7 cellular contexts compared by ENCODE assay signal in the genomic region with DNA sequence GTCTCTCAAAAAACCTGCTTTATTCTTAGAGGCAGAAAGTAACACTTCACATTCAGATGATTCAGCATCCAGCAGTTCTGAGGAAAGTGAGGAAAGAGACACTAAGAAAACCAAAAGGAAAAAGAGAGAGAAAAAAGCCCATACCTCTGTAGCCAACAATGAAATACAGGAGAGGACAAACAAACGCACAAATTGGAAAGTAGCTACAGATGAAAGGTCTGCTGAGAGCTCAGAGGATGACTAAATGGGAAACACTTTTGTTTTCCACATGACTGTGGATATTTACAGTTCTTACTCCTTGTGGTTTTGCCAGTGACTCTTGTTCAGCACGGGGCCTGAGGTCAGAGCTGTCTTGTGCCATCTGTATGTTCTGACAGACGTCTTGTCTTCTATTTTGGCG. TPM values are rescaled to one million over a fixed set of nuclear protein-coding genes. Genes with fewer than 3 reads are reported as not detected.
DNase-seq lines count a peak whose midpoint lies in the region; ATAC-seq and TF ChIP-seq lines count a peak whose summit lies in the region.

No MANE protein-coding gene starts in this region.

- no peak overlapping the region for H3K4ac ChIP-seq in IMR-90 (ENCODE audit: low read depth, low read length)

- POLR2A ChIA-PET in IMR-90 (lab: Charles Lee; ENCODE audit: unreplicated experiment) = interaction anchor here (0.6 kb wide), 1 partner anchor 8 kb away, joined by 3 read pairs; no protein-coding TSS in a partner anchor

- peaks cover 22% of the 10 kb centered on the region for H3K36me3 ChIP-seq in IMR-90 (ENCODE audit: control insufficient read depth, insufficient read depth, low read length)

- H3K27me3 Mint-ChIP-seq in activated naive CD8-positive, alpha-beta T cell treated with anti-CD3 and anti-CD28 coated beads for 36 hours = peaks cover 4% of the 10 kb centered on the region
- H3K27me3 Mint-ChIP-seq in nephron progenitor cell (ENCODE audit: low read depth, poor library complexity) = no peaks in the 10 kb centered on the region

- H2BK120ac ChIP-seq in IMR-90 (ENCODE audit: low read depth, low read length) = no peak overlapping the region

- no peak overlapping the region for H2AFZ ChIP-seq in IMR-90 (replicated peaks; ENCODE audit: low read length, poor library complexity)

- H3K27me3 ChIP-seq in IMR-90 (ENCODE audit: control insufficient read depth, insufficient read depth, low read length) (no peaks in the 10 kb centered on the region), dorsolateral prefrontal cortex (no peaks in the 10 kb centered on the region)

- H2BK15ac ChIP-seq in IMR-90 (ENCODE audit: low read depth, low read length) = no peak overlapping the region

- H2AK9ac ChIP-seq in IMR-90 (replicated peaks; ENCODE audit: low read depth, low read length, poor library complexity) = no peak overlapping the region

- H2BK20ac ChIP-seq in IMR-90 (ENCODE audit: low read depth, low read length) = no peak overlapping the region

- H4K20me1 ChIP-seq in IMR-90 (ENCODE audit: insufficient read depth, low read length) = 0 out of 2 replicates have a peak, but pooled peaks cover 6% of the 10 kb centered on the region

- H3K14ac ChIP-seq in IMR-90 (replicated peaks; ENCODE audit: low read depth, low read length) = no peak overlapping the region

- peaks cover 61% of the 10 kb centered on the region for H3K36me3 Mint-ChIP-seq in activated naive CD8-positive, alpha-beta T cell treated with anti-CD3 and anti-CD28 coated beads for 36 hours
- H3K36me3 Mint-ChIP-seq in nephron progenitor cell (ENCODE audit: low read depth) = peaks cover 68% of the 10 kb centered on the region

- peaks cover 1% of the 10 kb centered on the region for H3K9me3 Mint-ChIP-seq in activated naive CD8-positive, alpha-beta T cell treated with anti-CD3 and anti-CD28 coated beads for 36 hours
- H3K9me3 Mint-ChIP-seq in nephron progenitor cell = no peaks in the 10 kb centered on the region

- WGBS in IMR-90 (ENCODE audit: extremely low coverage in 2 of 2, insufficient read length in 1 of 2), 2 experiments = no CpG with 5 or more reads among the region's 4 CpGs

- H3K27ac Mint-ChIP-seq in activated naive CD8-positive, alpha-beta T cell treated with anti-CD3 and anti-CD28 coated beads for 36 hours = peak overlapping the region; percentile 60
- peak overlapping the region; percentile 70 for H3K27ac Mint-ChIP-seq in nephron progenitor cell

- TF ChIP-seq POLR2A in IMR-90 (IDR thresholded peaks at IDR 0.05; ENCODE audit: low read depth, low read length) = no peak

- no peak overlapping the region; a peak in 1 of 4 replicates for H4K8ac ChIP-seq in IMR-90 (ENCODE audit: low read depth in 2 of 2, low read length in 2 of 2)

- peaks cover 3% of the 10 kb centered on the region for H3K9me1 ChIP-seq in IMR-90 (ENCODE audit: insufficient read depth, low read length)

- no peak overlapping the region for H3K23ac ChIP-seq in IMR-90 (ENCODE audit: low read depth, low read length)

- H4K5ac ChIP-seq in IMR-90 (ENCODE audit: low read depth, low read length) = no peak overlapping the region; the same call in 1 of the 2 replicates

- peak overlapping the region; percentile 60 for H2BK5ac ChIP-seq in IMR-90 (ENCODE audit: low read depth, low read length, poor library complexity, severe bottlenecking)

- H3K4me1 Mint-ChIP-seq in activated naive CD8-positive, alpha-beta T cell treated with anti-CD3 and anti-CD28 coated beads for 36 hours = peaks cover 36% of the 10 kb centered on the region
- H3K4me1 Mint-ChIP-seq in nephron progenitor cell = peaks cover 29% of the 10 kb centered on the region

- peaks cover 33 to 45% of the 10 kb centered on the region in 2 experiments for H3K79me1 ChIP-seq in IMR-90 (ENCODE audit: low read depth in 1 of 2, low read length in 2 of 2)

- H3K4me2 ChIP-seq in IMR-90 (ENCODE audit: low read depth, low read length) = peak overlapping the region; percentile 46; the same call in 1 of the 2 replicates

- H3K18ac ChIP-seq in IMR-90 (ENCODE audit: low read depth, low read length) = no peak overlapping the region

- in situ Hi-C loops in IMR-90 (cut with MboI; ENCODE audit: low sequenced_read_pairs) = no loop called here

- H3K4me3 Mint-ChIP-seq in activated naive CD8-positive, alpha-beta T cell treated with anti-CD3 and anti-CD28 coated beads for 36 hours = no peak overlapping the region
- no peak overlapping the region for H3K4me3 Mint-ChIP-seq in nephron progenitor cell

- H3K9me3 ChIP-seq in IMR-90 (ENCODE audit: control insufficient read depth, insufficient read depth, low read length) = no peaks in the 10 kb centered on the region

- no peak for TF ChIP-seq CTCF in IMR-90 (conservative IDR thresholded peaks at IDR 0.05; ENCODE audit: low read depth, low read length)
- no peak for TF ChIP-seq CTCF in nephron progenitor cell (IDR thresholded peaks at IDR 0.05)
- TF ChIP-seq CTCF in dorsolateral prefrontal cortex (IDR thresholded peaks at IDR 0.05 in 54 of 56, conservative IDR thresholded peaks at IDR 0.05 in 2 of 56; ENCODE audit: low read depth in 1 of 56, partially characterized antibody in 56 of 56) = no peak

- CTCF ChIA-PET in IMR-90 (lab: Yijun Ruan, JAX) = interaction anchor here (0.5 to 0.6 kb wide), 2 partner anchors 15 to 137 kb away, joined by 3 read pairs; no protein-coding TSS in a partner anchor

- dilution Hi-C loops in IMR-90 (cut with HindIII; ENCODE audit: low sequenced_read_pairs, unreplicated experiment) = no loop called here

- intact Hi-C loops in IMR-90 (cut with micrococcal nuclease) = loop anchor here (5.0 kb wide), 1 partner anchor 150 kb away; no protein-coding TSS in a partner anchor
- intact Hi-C loops in dorsolateral prefrontal cortex (cut with DNase I) = loop anchor here in 1 of 2 donors (10.0 kb wide), 1 partner anchor 108 kb away; no protein-coding TSS in a partner anchor

- BruUV-seq in IMR-90 (replicated peaks; lab: Mats Ljungman, UMichigan) = no TSS peak

- H3K27ac ChIP-seq in IMR-90 (ENCODE audit: insufficient read depth, low read length) (no peak overlapping the region), dorsolateral prefrontal cortex (no peak overlapping the region)

- DNase-seq in Daoy (ENCODE audit: low read depth) = peak; percentile 27
- peak; percentile 76 for DNase-seq in IMR-90
- DNase-seq in activated naive CD8-positive, alpha-beta T cell treated with anti-CD3 and anti-CD28 coated beads for 36 hours = peak; percentile 4
- DNase-seq in nephron progenitor cell = no peak
- no peak for DNase-seq in iPS-NIHi11 (ENCODE audit: low spot score)
- no peak for DNase-seq in dorsolateral prefrontal cortex
- no peak for DNase-seq in NCI-H1048 (lab: John Stamatoyannopoulos, UW)

- no peak for TF ChIP-seq RAD21 in IMR-90 (IDR thresholded peaks at IDR 0.05; ENCODE audit: low read length)

- H4K91ac ChIP-seq in IMR-90 (ENCODE audit: insufficient read depth, low read depth, low read length) = no peak overlapping the region

- peaks cover under 1% of the 10 kb centered on the region; the same call in 1 of the 2 replicates for H3K4me1 ChIP-seq in IMR-90 (ENCODE audit: control insufficient read depth, insufficient read depth, low read length)

- peak; percentile 28; the same call in 1 of the 2 replicates for ATAC-seq in IMR-90 (ENCODE audit: low read depth)

- no peak overlapping the region for H3K56ac ChIP-seq in IMR-90 (ENCODE audit: extremely low read depth, insufficient read depth, low read length)

- no peak overlapping the region for H3K9ac ChIP-seq in IMR-90 (ENCODE audit: low read depth, low read length)

- H3K4me3 ChIP-seq in IMR-90 (ENCODE audit: insufficient read depth, low read depth, low read length) (no peak overlapping the region), dorsolateral prefrontal cortex (no peak overlapping the region)

- no peak overlapping the region for H2AK5ac ChIP-seq in IMR-90 (ENCODE audit: low read depth, low read length)

RNA-seq across cellular contexts. Expression of gene TIMM8B, which starts 3.8 kb away (rescaled TPM):
- 74.7 and 118 TPM in 2 replicates for total RNA-seq in Daoy (2014; rRNA removed; shearing (Covaris generic))
- total RNA-seq in IMR-90 (2012; rRNA removed) (35.5 and 48.9 TPM in 2 replicates), dorsolateral prefrontal cortex (10 to 100 TPM; 25.1 to 51.5 (median 35.6) TPM)
- polyA plus RNA-seq in IMR-90 (2012; rRNA removed) = 103 and 119 TPM in 2 replicates
- 51.4 and 105 TPM in 2 replicates for polyA plus RNA-seq in IMR-90 (2012; cell fraction: cytosol; rRNA removed)
- 11.7 and 25.7 TPM in 2 replicates for polyA plus RNA-seq in IMR-90 (2012; cell fraction: nucleus; rRNA removed; ENCODE audit: low replicate concordance)
- total RNA-seq in activated naive CD8-positive, alpha-beta T cell treated with anti-CD3 and anti-CD28 coated beads for 36 hours = 10 to 100 TPM; 75.5 to 80.0 TPM

RNA-seq across cellular contexts. Expression of gene SDHD, which starts 3.9 kb away (rescaled TPM):
- total RNA-seq in Daoy (2014; rRNA removed; shearing (Covaris generic)) = 133 and 145 TPM in 2 replicates
- 83.2 and 130 TPM in 2 replicates for total RNA-seq in IMR-90 (2012; rRNA removed)
- 165 and 166 TPM in 2 replicates for polyA plus RNA-seq in IMR-90 (2012; rRNA removed)
- 28.8 and 42.1 TPM in 2 replicates for polyA plus RNA-seq in IMR-90 (2012; cell fraction: cytosol; rRNA removed)
- 26.7 and 38.4 TPM in 2 replicates for polyA plus RNA-seq in IMR-90 (2012; cell fraction: nucleus; rRNA removed; ENCODE audit: low replicate concordance)
- 100 to 1,000 TPM; 118 to 128 TPM for total RNA-seq in activated naive CD8-positive, alpha-beta T cell treated with anti-CD3 and anti-CD28 coated beads for 36 hours
- total RNA-seq in dorsolateral prefrontal cortex = 10 to 100 TPM; 43.8 to 85.0 (median 65.3) TPM

RNA-seq across cellular contexts. Expression of gene NKAPD1, which starts 8.6 kb away (rescaled TPM):
- 26.3 and 26.7 TPM in 2 replicates for total RNA-seq in Daoy (2014; rRNA removed; shearing (Covaris generic))
- total RNA-seq in IMR-90 (2012; rRNA removed) (17.2 and 24.4 TPM in 2 replicates), dorsolateral prefrontal cortex (10 to 100 TPM; 10.4 to 25.6 (median 15.2) TPM)
- polyA plus RNA-seq in IMR-90 (2012; rRNA removed) = 7.1 and 8.4 TPM in 2 replicates
- polyA plus RNA-seq in IMR-90 (2012; cell fraction: cytosol; rRNA removed) = 2.1 and 2.5 TPM in 2 replicates
- 1.3 and 4.8 TPM in 2 replicates for polyA plus RNA-seq in IMR-90 (2012; cell fraction: nucleus; rRNA removed; ENCODE audit: low replicate concordance)
- 10 to 100 TPM; 28.5 to 31.7 TPM for total RNA-seq in activated naive CD8-positive, alpha-beta T cell treated with anti-CD3 and anti-CD28 coated beads for 36 hours

RNA-seq across cellular contexts. Expression of gene PIH1D2, which starts 8.9 kb away (rescaled TPM):
- total RNA-seq in Daoy (2014; rRNA removed; shearing (Covaris generic)) = 1.1 and 8.7 TPM in 2 replicates
- total RNA-seq in IMR-90 (2012; rRNA removed) (1.1 and 2.2 TPM in 2 replicates), dorsolateral prefrontal cortex (1 to 10 TPM in 113 of 120 experiments, under 1 TPM in 7; 0.27 to 4.4 (median 2.2) TPM)
- polyA plus RNA-seq in IMR-90 (2012; rRNA removed) = 0.89 and 1.1 TPM in 2 replicates
- polyA plus RNA-seq in IMR-90 (2012; cell fraction: cytosol; rRNA removed) = 0.13 and 0.23 TPM in 2 replicates
- polyA plus RNA-seq in IMR-90 (2012; cell fraction: nucleus; rRNA removed; ENCODE audit: low replicate concordance) = 0.13 and 1.3 TPM in 2 replicates
- under 1 TPM; 0.32 to 0.82 TPM for total RNA-seq in activated naive CD8-positive, alpha-beta T cell treated with anti-CD3 and anti-CD28 coated beads for 36 hours

RNA-seq across cellular contexts. Expression of gene DLAT, which starts 57.5 kb away (rescaled TPM):
- 49.0 and 49.9 TPM in 2 replicates for total RNA-seq in Daoy (2014; rRNA removed; shearing (Covaris generic))
- total RNA-seq in IMR-90 (2012; rRNA removed) (27.2 and 33.1 TPM in 2 replicates), dorsolateral prefrontal cortex (10 to 100 TPM; 19.8 to 50.8 (median 37.3) TPM)
- polyA plus RNA-seq in IMR-90 (2012; rRNA removed) = 15.3 and 15.5 TPM in 2 replicates
- 5.4 and 6.9 TPM in 2 replicates for polyA plus RNA-seq in IMR-90 (2012; cell fraction: cytosol; rRNA removed)
- polyA plus RNA-seq in IMR-90 (2012; cell fraction: nucleus; rRNA removed; ENCODE audit: low replicate concordance) = 3.6 and 8.3 TPM in 2 replicates
- 10 to 100 TPM; 71.7 to 76.2 TPM for total RNA-seq in activated naive CD8-positive, alpha-beta T cell treated with anti-CD3 and anti-CD28 coated beads for 36 hours

Comparison
In these comparisons a context has a peak if more than half of its experiments do, and no peak if none do; other contexts are left out.
1. DNase-seq: peak in Daoy (single experiment), IMR-90 (single experiment) and activated naive CD8-positive, alpha-beta T cell treated with anti-CD3 and anti-CD28 coated beads for 36 hours (single experiment); none in nephron progenitor cell (single experiment), iPS-NIHi11 (single experiment), dorsolateral prefrontal cortex (0 of 10) and NCI-H1048 (single experiment).